ENCODE assay signal across 15 cellular contexts in genomic region chr1:65992160-65993046, GRCh38.
DNase-seq lines count a peak whose midpoint lies in the region; ATAC-seq and FAIRE-seq lines count a peak whose summit lies in the region.
"Had no signal": no experiment of that assay in that cellular context is flagged by ENCODE, and none has a peak within 500 bp of the region (broad histone marks: within the 10 kb centered on the region; RNA-seq: fewer than 3 reads in every experiment).

No MANE protein-coding gene starts in this region.

- no peaks in the 10 kb centered on the region for H3K9me3 Mint-ChIP-seq in activated CD8-positive, alpha-beta T cell treated with anti-CD3 and anti-CD28 coated beads, Interleukin-2, amount 10 ng/mL, durations not matched to agents 7 days and 5 days (ENCODE audit: insufficient read depth)
- H3K9me3 Mint-ChIP-seq: activated naive CD8-positive, alpha-beta T cell treated with anti-CD3 and anti-CD28 coated beads, Interleukin-2, amount 10 ng/mL, durations not matched to agents 7 days and 5 days had no signal

- H3K4me2 ChIP-seq in mesendoderm (ENCODE audit: low read length): no peak overlapping the region

- no peak overlapping the region for H2BK5ac ChIP-seq in mesendoderm (ENCODE audit: low read length)

- H3K56ac ChIP-seq in mesendoderm (ENCODE audit: low read length): no peak overlapping the region

- DNase-seq in NCI-H526 (lab: John Stamatoyannopoulos, UW): peak; percentile 62 to 76
- DNase-seq in caudate nucleus (lab: John Stamatoyannopoulos, UW): peak in 52 of 61 donors; percentile 1 to 86 (median 58)
- DNase-seq in mesendoderm: peak; percentile 3
- DNase-seq in stimulated activated CD4-positive, alpha-beta T cell treated with anti-CD3 and anti-CD28 coated beads, Interleukin-12 subunit alpha, Interleukin-12 subunit beta, amount 100 ng/mL, for 4 hours: no peak
- DNase-seq in activated CD4-positive, alpha-beta T cell treated with anti-CD3 and anti-CD28 coated beads for 4 hours: no peak
- DNase-seq in NCI-H1436 (lab: John Stamatoyannopoulos, UW): no peak
- DNase-seq in activated CD8-positive, alpha-beta T cell treated with anti-CD3 and anti-CD28 coated beads, Interleukin-2, amount 10 ng/mL, durations not matched to agents 7 days and 5 days: no peak
- DNase-seq: activated CD8-positive, alpha-beta memory T cell treated with anti-CD3 and anti-CD28 coated beads, Interleukin-2, amount 10 ng/mL, durations not matched to agents 7 days and 5 days; activated naive CD8-positive, alpha-beta T cell treated with anti-CD3 and anti-CD28 coated beads, Interleukin-2, amount 10 ng/mL, durations not matched to agents 7 days and 5 days; left ventricle myocardium inferior; NCI-H345 had no signal

- no peak overlapping the region for H3K18ac ChIP-seq in mesendoderm (ENCODE audit: low read length)

- H3K9ac ChIP-seq in mesendoderm (ENCODE audit: low read length): no peak overlapping the region

- H3K36me3 ChIP-seq in mesendoderm (ENCODE audit: control insufficient read depth, insufficient read depth, low read length): no peaks in the 10 kb centered on the region
- H3K36me3 ChIP-seq: left ventricle myocardium inferior, neutrophil had no signal

- no peaks in the 10 kb centered on the region for H3K79me2 ChIP-seq in mesendoderm (ENCODE audit: control insufficient read depth, insufficient read depth, low read length)

- H3K4me3 ChIP-seq in mesendoderm (ENCODE audit: low read length): no peak overlapping the region
- H3K4me3 ChIP-seq: left ventricle myocardium inferior had no signal

- H3K4me1 Mint-ChIP-seq in activated CD8-positive, alpha-beta T cell treated with anti-CD3 and anti-CD28 coated beads, Interleukin-2, amount 10 ng/mL, durations not matched to agents 7 days and 5 days (ENCODE audit: low read depth): no peaks in the 10 kb centered on the region
- H3K4me1 Mint-ChIP-seq: activated CD8-positive, alpha-beta memory T cell treated with anti-CD3 and anti-CD28 coated beads, Interleukin-2, amount 10 ng/mL, durations not matched to agents 7 days and 5 days; activated naive CD8-positive, alpha-beta T cell treated with anti-CD3 and anti-CD28 coated beads, Interleukin-2, amount 10 ng/mL, durations not matched to agents 7 days and 5 days had no signal

- no peak for ATAC-seq in activated CD8-positive, alpha-beta T cell treated with anti-CD3 and anti-CD28 coated beads, Interleukin-2, amount 10 ng/mL, durations not matched to agents 7 days and 5 days
- ATAC-seq: activated CD8-positive, alpha-beta memory T cell treated with anti-CD3 and anti-CD28 coated beads, Interleukin-2, amount 10 ng/mL, durations not matched to agents 7 days and 5 days had no signal

- H4K8ac ChIP-seq in mesendoderm (ENCODE audit: low read depth, low read length): no peak overlapping the region

- H3K4me1 ChIP-seq in mesendoderm (ENCODE audit: control insufficient read depth, low read depth, low read length): no peaks in the 10 kb centered on the region
- H3K4me1 ChIP-seq: left ventricle myocardium inferior had no signal

- H3K4ac ChIP-seq in mesendoderm (ENCODE audit: low read depth, low read length): no peak overlapping the region

- no peak overlapping the region for H3K4me3 Mint-ChIP-seq in activated CD8-positive, alpha-beta T cell treated with anti-CD3 and anti-CD28 coated beads, Interleukin-2, amount 10 ng/mL, durations not matched to agents 7 days and 5 days
- H3K4me3 Mint-ChIP-seq: activated CD8-positive, alpha-beta memory T cell treated with anti-CD3 and anti-CD28 coated beads, Interleukin-2, amount 10 ng/mL, durations not matched to agents 7 days and 5 days; activated naive CD8-positive, alpha-beta T cell treated with anti-CD3 and anti-CD28 coated beads, Interleukin-2, amount 10 ng/mL, durations not matched to agents 7 days and 5 days had no signal

- no peaks in the 10 kb centered on the region for H3K36me3 Mint-ChIP-seq in activated CD8-positive, alpha-beta T cell treated with anti-CD3 and anti-CD28 coated beads, Interleukin-2, amount 10 ng/mL, durations not matched to agents 7 days and 5 days (ENCODE audit: low read depth)
- H3K36me3 Mint-ChIP-seq: activated CD8-positive, alpha-beta memory T cell treated with anti-CD3 and anti-CD28 coated beads, Interleukin-2, amount 10 ng/mL, durations not matched to agents 7 days and 5 days; activated naive CD8-positive, alpha-beta T cell treated with anti-CD3 and anti-CD28 coated beads, Interleukin-2, amount 10 ng/mL, durations not matched to agents 7 days and 5 days had no signal

- no peaks in the 10 kb centered on the region for H3K27me3 ChIP-seq in mesendoderm (ENCODE audit: insufficient read depth, low read length, poor library complexity)
- H3K27me3 ChIP-seq: neutrophil had no signal

- CTCF ChIA-PET in activated CD8-positive, alpha-beta T cell treated with anti-CD3 and anti-CD28 coated beads, Interleukin-2, amount 10 ng/mL, durations not matched to agents 7 days and 5 days (lab: Charles Lee): interaction anchor here (0.7 to 4.3 kb wide), 4 partner anchors 251 to 1904 kb away, joined by 3 to 20 read pairs (median 4); no protein-coding TSS in a partner anchor

- H3K79me1 ChIP-seq in mesendoderm (ENCODE audit: low read length): no peaks in the 10 kb centered on the region

- peaks cover 2% of the 10 kb centered on the region for H3K27me3 Mint-ChIP-seq in activated CD8-positive, alpha-beta T cell treated with anti-CD3 and anti-CD28 coated beads, Interleukin-2, amount 10 ng/mL, durations not matched to agents 7 days and 5 days (ENCODE audit: low read depth)

- H2BK15ac ChIP-seq in mesendoderm (replicated peaks; ENCODE audit: low read depth): no peak overlapping the region

- no peak overlapping the region for H3K23ac ChIP-seq in mesendoderm (ENCODE audit: low read length)

- H4K5ac ChIP-seq in mesendoderm (ENCODE audit: low read length): no peak overlapping the region

- POLR2A ChIA-PET in activated CD8-positive, alpha-beta T cell treated with anti-CD3 and anti-CD28 coated beads, Interleukin-2, amount 10 ng/mL, durations not matched to agents 7 days and 5 days (lab: Charles Lee): no interaction called here

- H2BK120ac ChIP-seq in mesendoderm (ENCODE audit: low read depth, low read length): no peak overlapping the region

- no CpG with 5 or more reads among the region's 7 CpGs for WGBS in mesendoderm (ENCODE audit: extremely low coverage, insufficient coverage, low lambda C conversion rate)

- FAIRE-seq in A204.1 (lab: Jason Lieb, UNC): peak; percentile 77
- FAIRE-seq: GM19239 had no signal

- H2AK5ac ChIP-seq in mesendoderm (ENCODE audit: low read length): no peak overlapping the region

- peak overlapping the region; percentile 86 for H3K27ac ChIP-seq in caudate nucleus (ENCODE audit: low read depth, low read length)
- H3K27ac ChIP-seq in mesendoderm (ENCODE audit: low read depth, low read length): no peak overlapping the region
- H3K27ac ChIP-seq: HL-60, left ventricle myocardium inferior, neutrophil had no signal

- H3K27ac Mint-ChIP-seq in activated CD8-positive, alpha-beta T cell treated with anti-CD3 and anti-CD28 coated beads, Interleukin-2, amount 10 ng/mL, durations not matched to agents 7 days and 5 days: no peak overlapping the region
- H3K27ac Mint-ChIP-seq: activated CD8-positive, alpha-beta memory T cell treated with anti-CD3 and anti-CD28 coated beads, Interleukin-2, amount 10 ng/mL, durations not matched to agents 7 days and 5 days; activated naive CD8-positive, alpha-beta T cell treated with anti-CD3 and anti-CD28 coated beads, Interleukin-2, amount 10 ng/mL, durations not matched to agents 7 days and 5 days had no signal

Comparison
In these comparisons a context has a peak if more than half of its experiments do, and no peak if none do; other contexts are left out.
1. DNase-seq: peak in NCI-H526 (2 of 2), caudate nucleus (52 of 61) and mesendoderm (single experiment); none in stimulated activated CD4-positive, alpha-beta T cell treated with anti-CD3 and anti-CD28 coated beads, Interleukin-12 subunit alpha, Interleukin-12 subunit beta, amount 100 ng/mL, for 4 hours (single experiment), activated CD4-positive, alpha-beta T cell treated with anti-CD3 and anti-CD28 coated beads for 4 hours (0 of 2), NCI-H1436 (single experiment) and activated CD8-positive, alpha-beta T cell treated with anti-CD3 and anti-CD28 coated beads, Interleukin-2, amount 10 ng/mL, durations not matched to agents 7 days and 5 days (single experiment).